Comparison of ENCODE assay signal across 8 cellular contexts in genomic region chr6:27375613-27376079, GRCh38. TPM values are rescaled to one million over a fixed set of nuclear protein-coding genes. Genes with fewer than 3 reads are reported as not detected.
DNase-seq lines count a peak whose midpoint lies in the region; ATAC-seq, FAIRE-seq and TF ChIP-seq lines count a peak whose summit lies in the region.

No MANE protein-coding gene starts in this region.

- H3K79me2 ChIP-seq in Loucy (ENCODE audit: insufficient read depth, low read length): no peaks in the 10 kb centered on the region
- H3K79me2 ChIP-seq in neural progenitor cell (ENCODE audit: low read depth): no peaks in the 10 kb centered on the region

- H3K4me1 ChIP-seq in CD4-positive, CD25-positive, alpha-beta regulatory T cell (ENCODE audit: control insufficient read depth, insufficient read depth, low read length, poor library complexity, severe bottlenecking): peaks cover 17% of the 10 kb centered on the region
- H3K4me1 ChIP-seq in Loucy (ENCODE audit: insufficient read depth, low read length, poor library complexity, severe bottlenecking) (no peaks in the 10 kb centered on the region), neural progenitor cell (no peaks in the 10 kb centered on the region)

- no peak for FAIRE-seq in RCC 7860 (lab: Jason Lieb, UNC)

- peaks cover 7 to 24% (median 16%) of the 10 kb centered on the region in 4 donors for H3K4me1 Mint-ChIP-seq in CD4-positive, CD25-positive, alpha-beta regulatory T cell
- H3K4me1 Mint-ChIP-seq in neural progenitor cell: peaks cover 8% of the 10 kb centered on the region

- H3K36me3 Mint-ChIP-seq in CD4-positive, CD25-positive, alpha-beta regulatory T cell: no peaks in the 10 kb centered on the region
- H3K36me3 Mint-ChIP-seq in neural progenitor cell: no peaks in the 10 kb centered on the region

- peak in 1 of 3 donors; percentile 23 for DNase-seq in CD4-positive, CD25-positive, alpha-beta regulatory T cell
- DNase-seq in coronary artery (ENCODE audit: low spot score) (no peak), neural progenitor cell (ENCODE audit: low spot score) (peak; percentile 26), NCI-H446 (lab: John Stamatoyannopoulos, UW) (no peak), RCC 7860 (ENCODE audit: low spot score) (no peak)

- peaks cover 0 to 2% (median 0%) of the 10 kb centered on the region in 7 donors for H3K9me3 Mint-ChIP-seq in CD4-positive, CD25-positive, alpha-beta regulatory T cell
- peaks cover 6% of the 10 kb centered on the region for H3K9me3 Mint-ChIP-seq in neural progenitor cell

- TF ChIP-seq CTCF in Loucy (conservative IDR thresholded peaks at IDR 0.05; ENCODE audit: low read length) (peak; percentile 35), coronary artery (IDR thresholded peaks at IDR 0.05) (no peak), neural progenitor cell (IDR thresholded peaks at IDR 0.05) (peak; percentile 21)

- H2AFZ ChIP-seq in Loucy (ENCODE audit: low read length) (peak overlapping the region; percentile 94), neural progenitor cell (replicated peaks) (peak overlapping the region; percentile 69)

- peak overlapping the region; percentile 65 for H3K4me3 ChIP-seq in CD4-positive, CD25-positive, alpha-beta regulatory T cell (ENCODE audit: low read depth, low read length)
- peak overlapping the region; percentile 73 for H3K4me3 ChIP-seq in Loucy (ENCODE audit: low read length, poor library complexity, severe bottlenecking)
- H3K4me3 ChIP-seq in coronary artery: peak overlapping the region; percentile 90
- peak overlapping the region; percentile 71 for H3K4me3 ChIP-seq in neural progenitor cell

- peaks cover 5% of the 10 kb centered on the region for H3K27me3 ChIP-seq in CD4-positive, CD25-positive, alpha-beta regulatory T cell (ENCODE audit: control insufficient read depth, insufficient read depth, low read length)
- no peaks in the 10 kb centered on the region for H3K27me3 ChIP-seq in Loucy (ENCODE audit: insufficient read depth, low read length, poor library complexity, severe bottlenecking)
- peaks cover 12% of the 10 kb centered on the region for H3K27me3 ChIP-seq in neural progenitor cell

- H3K4me2 ChIP-seq in Loucy (ENCODE audit: low read depth, low read length, poor library complexity, severe bottlenecking) (peak overlapping the region; percentile 76), neural progenitor cell (peak overlapping the region; percentile 84)

- no peaks in the 10 kb centered on the region for H3K36me3 ChIP-seq in CD4-positive, CD25-positive, alpha-beta regulatory T cell (ENCODE audit: control insufficient read depth, insufficient read depth, low read length)
- no peaks in the 10 kb centered on the region for H3K36me3 ChIP-seq in Loucy (ENCODE audit: insufficient read depth, low read length)
- no peaks in the 10 kb centered on the region for H3K36me3 ChIP-seq in neural progenitor cell

- H3F3A ChIP-seq in Loucy (ENCODE audit: low read depth): no peaks in the 10 kb centered on the region
- H3F3A ChIP-seq in neural progenitor cell (ENCODE audit: low read depth): no peaks in the 10 kb centered on the region

- H3K27ac Mint-ChIP-seq in CD4-positive, CD25-positive, alpha-beta regulatory T cell: peak overlapping the region; percentile 23 to 88 (median 87)
- no peak overlapping the region for H3K27ac Mint-ChIP-seq in neural progenitor cell

- H4K20me1 ChIP-seq in Loucy (ENCODE audit: insufficient read depth, low read length, poor library complexity, severe bottlenecking): no peaks in the 10 kb centered on the region
- no peaks in the 10 kb centered on the region for H4K20me1 ChIP-seq in neural progenitor cell (ENCODE audit: low read depth)

- peak overlapping the region; percentile 55 for H3K9ac ChIP-seq in Loucy (ENCODE audit: low read depth, low read length, poor library complexity, severe bottlenecking)
- H3K9ac ChIP-seq in neural progenitor cell: no peak overlapping the region

- H3K9me2 ChIP-seq in Loucy (replicated peaks; ENCODE audit: low read depth, low read length): no peaks in the 10 kb centered on the region

- no peaks in the 10 kb centered on the region for H3K9me3 ChIP-seq in CD4-positive, CD25-positive, alpha-beta regulatory T cell (ENCODE audit: control insufficient read depth in 2 of 2, low read length in 2 of 2)
- no peaks in the 10 kb centered on the region for H3K9me3 ChIP-seq in Loucy (ENCODE audit: insufficient read depth, low read depth, low read length)
- no peaks in the 10 kb centered on the region for H3K9me3 ChIP-seq in neural progenitor cell (ENCODE audit: low read depth)

- H3K27me3 Mint-ChIP-seq in CD4-positive, CD25-positive, alpha-beta regulatory T cell: peaks cover 40% of the 10 kb centered on the region
- H3K27me3 Mint-ChIP-seq in neural progenitor cell (ENCODE audit: insufficient read depth, low read depth): peaks cover 5% of the 10 kb centered on the region

- no peak for ATAC-seq in CD4-positive, CD25-positive, alpha-beta regulatory T cell (ENCODE audit: low read depth in 2 of 2)
- ATAC-seq in GM18498 (IDR thresholded peaks at IDR 0.05; ENCODE audit: unreplicated experiment): no peak
- no peak for ATAC-seq in HG03469 (IDR thresholded peaks at IDR 0.05; ENCODE audit: unreplicated experiment)

- H3K27ac ChIP-seq in CD4-positive, CD25-positive, alpha-beta regulatory T cell (ENCODE audit: insufficient read depth, low read length, poor library complexity, severe bottlenecking): no peak overlapping the region
- no peak overlapping the region for H3K27ac ChIP-seq in coronary artery
- no peak overlapping the region for H3K27ac ChIP-seq in neural progenitor cell

- H3K4me3 Mint-ChIP-seq in CD4-positive, CD25-positive, alpha-beta regulatory T cell: peak overlapping the region; percentile 90 to 92 (median 92)
- H3K4me3 Mint-ChIP-seq in neural progenitor cell: peak overlapping the region; percentile 92

RNA-seq across cellular contexts. Expression of gene ZNF391, which starts 12.9 kb away (rescaled TPM):
- total RNA-seq in CD4-positive, CD25-positive, alpha-beta regulatory T cell: 1.0 TPM
- polyA plus RNA-seq in CD4-positive, CD25-positive, alpha-beta regulatory T cell: 1 to 10 TPM in 3 of 4 donors, not detected in 1; 1.5 to 1.7 (median 1.5) TPM
- 9.6 and 16.5 TPM in 2 replicates for total RNA-seq in neural progenitor cell (ENCODE audit: low replicate concordance)
